Comparison of ENCODE assay signal across 9 cellular contexts in the genomic region with DNA sequence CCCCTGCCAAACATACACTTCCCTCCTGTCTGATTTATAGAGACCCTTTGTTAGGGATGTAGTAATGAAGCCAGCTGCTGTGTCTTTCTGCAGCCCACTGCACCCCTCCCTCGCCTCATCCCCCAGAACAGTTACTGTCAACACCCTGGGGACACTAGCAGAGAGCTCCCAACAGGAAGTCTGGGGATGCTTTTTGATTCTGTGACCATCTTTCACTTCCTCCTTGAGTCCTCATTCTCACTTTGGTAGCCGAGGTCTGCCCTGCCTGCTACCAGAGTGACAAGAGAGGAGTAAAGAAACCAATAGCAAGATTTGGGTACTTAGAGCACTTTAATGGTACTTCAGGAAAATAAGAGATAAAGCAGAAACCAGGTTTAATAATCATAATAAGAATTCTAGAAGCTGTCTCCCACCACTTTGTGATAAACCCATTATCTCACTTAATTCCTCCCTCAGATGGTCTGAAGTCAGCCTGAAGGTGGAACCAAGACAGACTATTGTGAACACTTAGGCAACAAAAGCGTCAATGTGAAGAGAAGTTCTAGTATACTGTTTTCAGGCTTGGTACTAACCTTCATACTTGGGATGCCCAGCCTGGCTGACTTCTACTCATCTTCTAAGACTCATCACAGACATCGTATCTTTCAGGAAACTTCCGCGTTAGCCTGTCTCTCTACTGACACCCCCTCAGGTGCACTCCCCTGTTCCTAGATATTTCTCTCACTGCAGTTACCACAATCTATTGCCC.
DNase-seq lines count a peak whose midpoint lies in the region; ATAC-seq and TF ChIP-seq lines count a peak whose summit lies in the region.
"Had no signal": no experiment of that assay in that cellular context is flagged by ENCODE, and none has a peak within 500 bp of the region (broad histone marks: within the 10 kb centered on the region; RNA-seq: fewer than 3 reads in every experiment).

No MANE protein-coding gene starts in this region.

- DNase-seq in DND-41 (peak; percentile 90), SKM-1 treated with dmso at 0.1 percent for 144 hours (lab: John Stamatoyannopoulos, UW; ENCODE audit: unreplicated experiment) (peak; percentile 69), esophagus muscularis mucosa (ENCODE audit: extremely low spot score) (no peak), PC-3 (no peak)
- DNase-seq in activated T-cell treated with anti-CD3 and anti-CD28 coated beads, Interleukin-2, amount 50 U/mL, for 48 hours: no peak

- H3K4me2 ChIP-seq in DND-41 (ENCODE audit: insufficient read depth, low read length) (peak overlapping the region; percentile 49), PC-3 (ENCODE audit: low read length) (no peak overlapping the region)

- no peaks in the 10 kb centered on the region for H3K9me2 ChIP-seq in PC-3 (replicated peaks; ENCODE audit: low read length)

- TF ChIP-seq EP300 in gastroesophageal sphincter (IDR thresholded peaks at IDR 0.05) (no peak), esophagus muscularis mucosa (IDR thresholded peaks at IDR 0.05) (no peak)

- POLR2A ChIA-PET in PC-3 (lab: Charles Lee; ENCODE audit: unreplicated experiment): no interaction called here

- peak; percentile 96 for ATAC-seq in DND-41 (ENCODE audit: insufficient read depth, low read depth)
- ATAC-seq in GM19395 (IDR thresholded peaks at IDR 0.05; ENCODE audit: unreplicated experiment): peak; percentile 99
- ATAC-seq in HG03139 (IDR thresholded peaks at IDR 0.05; ENCODE audit: unreplicated experiment): peak; percentile 99
- ATAC-seq in gastroesophageal sphincter: no peak
- ATAC-seq in PC-3: no peak

- no peaks in the 10 kb centered on the region for H3F3A ChIP-seq in PC-3 (ENCODE audit: low read length, unreplicated experiment)

- H3K9ac ChIP-seq in DND-41 (ENCODE audit: low read depth, low read length): peak overlapping the region; percentile 50
- no peak overlapping the region for H3K9ac ChIP-seq in PC-3 (ENCODE audit: low read length)

- peak overlapping the region; percentile 44 for H2AFZ ChIP-seq in DND-41 (ENCODE audit: low read depth, low read length)
- no peak overlapping the region for H2AFZ ChIP-seq in PC-3 (ENCODE audit: low read length)

- H3K27me3 ChIP-seq in DND-41 (ENCODE audit: insufficient read depth, low read length, poor library complexity) (no peaks in the 10 kb centered on the region), gastroesophageal sphincter (no peaks in the 10 kb centered on the region), esophagus muscularis mucosa (no peaks in the 10 kb centered on the region), PC-3 (ENCODE audit: low read length) (no peaks in the 10 kb centered on the region)
- H3K27me3 ChIP-seq: cardiac muscle cell had no signal

- TF ChIP-seq POLR2A in gastroesophageal sphincter (IDR thresholded peaks at IDR 0.05): no peak
- no peak for TF ChIP-seq POLR2A in esophagus muscularis mucosa (IDR thresholded peaks at IDR 0.05; ENCODE audit: low read depth)

- BruUV-seq in PC-3 (replicated peaks; lab: Mats Ljungman, UMichigan): no TSS peak

- H3K27ac ChIP-seq in DND-41 (ENCODE audit: low read length): peak overlapping the region; percentile 92
- no peak overlapping the region for H3K27ac ChIP-seq in gastroesophageal sphincter
- H3K27ac ChIP-seq in esophagus muscularis mucosa (replicated peaks in 1 of 4): no peak overlapping the region
- no peak overlapping the region for H3K27ac ChIP-seq in PC-3 (ENCODE audit: low read length)
- H3K27ac ChIP-seq: cardiac muscle cell had no signal

- TF ChIP-seq CTCF in DND-41 (IDR thresholded peaks at IDR 0.05; ENCODE audit: borderline replicate concordance, extremely low read depth, low read length, poor library complexity, severe bottlenecking): no peak
- no peak for TF ChIP-seq CTCF in gastroesophageal sphincter (IDR thresholded peaks at IDR 0.05)
- TF ChIP-seq CTCF in esophagus muscularis mucosa (IDR thresholded peaks at IDR 0.05): no peak
- no peak for TF ChIP-seq CTCF in PC-3 (conservative IDR thresholded peaks at IDR 0.05; ENCODE audit: low read depth, low read length)

- peaks cover 55% of the 10 kb centered on the region for H3K4me1 ChIP-seq in DND-41 (ENCODE audit: insufficient read depth, low read length)
- H3K4me1 ChIP-seq in gastroesophageal sphincter: no peaks in the 10 kb centered on the region
- no peaks in the 10 kb centered on the region for H3K4me1 ChIP-seq in esophagus muscularis mucosa
- no peaks in the 10 kb centered on the region for H3K4me1 ChIP-seq in PC-3 (ENCODE audit: insufficient read depth, low read length)

- no peaks in the 10 kb centered on the region for H3K79me2 ChIP-seq in DND-41 (ENCODE audit: insufficient read depth, low read length)
- no peaks in the 10 kb centered on the region for H3K79me2 ChIP-seq in PC-3 (ENCODE audit: low read length)

- H4K20me1 ChIP-seq in DND-41 (ENCODE audit: insufficient read depth, low read length) (no peaks in the 10 kb centered on the region), PC-3 (ENCODE audit: low read length) (no peaks in the 10 kb centered on the region)

- H3K36me3 ChIP-seq in DND-41 (ENCODE audit: insufficient read depth, low read length) (no peaks in the 10 kb centered on the region), gastroesophageal sphincter (no peaks in the 10 kb centered on the region), esophagus muscularis mucosa (no peaks in the 10 kb centered on the region), PC-3 (ENCODE audit: low read depth, low read length) (no peaks in the 10 kb centered on the region)
- H3K36me3 ChIP-seq: cardiac muscle cell had no signal

- 81% methylated on average over 5 to 6 of the region's 6 CpGs for WGBS in gastroesophageal sphincter (ENCODE audit: low coverage in 1 of 2), 2 donors
- 75% methylated on average over 6 of the region's 6 CpGs for WGBS in esophagus muscularis mucosa

- H3K9me3 ChIP-seq in DND-41 (ENCODE audit: insufficient read depth, low read length, severe bottlenecking) (no peaks in the 10 kb centered on the region), gastroesophageal sphincter (no peaks in the 10 kb centered on the region), esophagus muscularis mucosa (no peaks in the 10 kb centered on the region), PC-3 (ENCODE audit: low read length) (no peaks in the 10 kb centered on the region)

- H3K4me3 ChIP-seq in DND-41 (ENCODE audit: low read depth in 1 of 2, low read length in 2 of 2): peak overlapping the region in 1 of 2 experiments; percentile 15; a peak in 1 of 4 replicates
- no peak overlapping the region for H3K4me3 ChIP-seq in gastroesophageal sphincter
- no peak overlapping the region for H3K4me3 ChIP-seq in esophagus muscularis mucosa
- H3K4me3 ChIP-seq in PC-3 (ENCODE audit: low read length): no peak overlapping the region
- H3K4me3 ChIP-seq: cardiac muscle cell had no signal

- CTCF ChIA-PET in PC-3 (lab: Charles Lee): no interaction called here

- intact Hi-C loops in esophagus muscularis mucosa (cut with DNase I): no loop called here
- intact Hi-C loops in PC-3 (cut with micrococcal nuclease): no loop called here

Comparison
In these comparisons a context has a peak if more than half of its experiments do, and no peak if none do; other contexts are left out.
1. ATAC-seq: peak in DND-41 (single experiment), GM19395 (single experiment) and HG03139 (single experiment); none in gastroesophageal sphincter (single experiment) and PC-3 (single experiment).
2. DNase-seq: peak in DND-41 (single experiment) and SKM-1 treated with dmso at 0.1 percent for 144 hours (single experiment); none in esophagus muscularis mucosa (single experiment), activated T-cell treated with anti-CD3 and anti-CD28 coated beads, Interleukin-2, amount 50 U/mL, for 48 hours (0 of 2) and PC-3 (single experiment).